ENCODE assay signal across 27 cellular contexts in the genomic region with DNA sequence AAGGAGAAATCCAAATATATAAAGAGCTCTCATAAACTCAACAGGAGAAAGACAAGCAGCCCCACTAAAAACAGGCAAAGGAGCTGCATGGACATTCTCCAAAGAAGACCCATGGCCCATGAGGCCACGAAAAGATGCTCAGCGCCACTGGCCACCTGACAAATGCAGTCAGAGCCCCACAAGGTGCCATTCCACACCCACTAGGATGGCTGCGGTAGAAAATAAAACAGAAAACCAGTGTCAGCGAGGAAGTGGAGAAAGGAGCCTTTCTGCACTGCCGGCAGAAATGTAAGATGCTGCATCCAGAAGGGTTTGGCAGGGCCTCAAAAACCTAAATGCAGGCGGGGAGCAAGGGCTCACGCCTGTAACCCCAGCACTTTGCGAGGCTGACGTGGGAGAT. TPM values are rescaled to one million over a fixed set of nuclear protein-coding genes. Genes with fewer than 3 reads are reported as not detected.
DNase-seq lines count a peak whose midpoint lies in the region; ATAC-seq and TF ChIP-seq lines count a peak whose summit lies in the region.
"Had no signal": no experiment of that assay in that cellular context is flagged by ENCODE, and none has a peak within 500 bp of the region (broad histone marks: within the 10 kb centered on the region; RNA-seq: fewer than 3 reads in every experiment).

No MANE protein-coding gene starts in this region.

- H3K36me3 Mint-ChIP-seq in activated T-cell treated with anti-CD3 and anti-CD28 coated beads, Interleukin-2, amount 50 U/mL, for 4 hours (ENCODE audit: insufficient read depth), result no peaks in the 10 kb centered on the region
- H3K36me3 Mint-ChIP-seq: activated naive CD4-positive, alpha-beta T cell treated with anti-CD3 and anti-CD28 coated beads, Interleukin-2, amount 50 U/mL, for 72 hours; CD4-positive, alpha-beta memory T cell; naive thymus-derived CD8-positive, alpha-beta T cell had no signal

- H3K36me3 ChIP-seq in adrenal gland (replicated peaks in 1 of 2), result no peaks in the 10 kb centered on the region
- H3K36me3 ChIP-seq in muscle layer of duodenum (ENCODE audit: control insufficient read depth in 1 of 2, insufficient read depth in 2 of 2, low read length in 2 of 2), result no peaks in the 10 kb centered on the region
- no peaks in the 10 kb centered on the region for H3K36me3 ChIP-seq in skeletal muscle tissue (ENCODE audit: control insufficient read depth in 3 of 3, insufficient read depth in 3 of 3, low read length in 3 of 3)
- H3K36me3 ChIP-seq in MM.1S (replicated peaks; ENCODE audit: insufficient read depth, low read length), result no peaks in the 10 kb centered on the region
- no peaks in the 10 kb centered on the region for H3K36me3 ChIP-seq in uterus
- H3K36me3 ChIP-seq: colonic mucosa, left lung, thyroid gland had no signal

- TF ChIP-seq POLR2A in adrenal gland (IDR thresholded peaks at IDR 0.05) (no peak), uterus (IDR thresholded peaks at IDR 0.05) (no peak)

- no peak overlapping the region for H3K4me2 ChIP-seq in MM.1S (ENCODE audit: low read depth, low read length)
- H3K4me2 ChIP-seq: GM23338, KMS-11 had no signal

- TF ChIP-seq CTCF in adrenal gland (IDR thresholded peaks at IDR 0.05) (no peak), MM.1S (IDR thresholded peaks at IDR 0.05; ENCODE audit: low read length) (no peak), uterus (IDR thresholded peaks at IDR 0.05) (no peak)

- H3K4me1 ChIP-seq in adrenal gland (replicated peaks in 1 of 2), result peaks cover 23 to 26% of the 10 kb centered on the region in 2 donors
- peaks cover 0 to 67% of the 10 kb centered on the region in 2 donors for H3K4me1 ChIP-seq in muscle layer of duodenum (ENCODE audit: control insufficient read depth in 1 of 2, insufficient read depth in 2 of 2, low read length in 2 of 2)
- peaks cover 60 to 85% (median 83%) of the 10 kb centered on the region in 3 donors for H3K4me1 ChIP-seq in skeletal muscle tissue (ENCODE audit: control insufficient read depth in 3 of 3, insufficient read depth in 3 of 3, low read length in 3 of 3)
- 0 out of 2 replicates have a peak, but pooled peaks cover 5% of the 10 kb centered on the region for H3K4me1 ChIP-seq in MM.1S (ENCODE audit: low read length)
- peaks cover 0 to 7% of the 10 kb centered on the region in 2 donors for H3K4me1 ChIP-seq in uterus

- no peak overlapping the region for H3K4me3 ChIP-seq in adrenal gland
- peak overlapping the region; percentile 42 to 52 for H3K4me3 ChIP-seq in muscle layer of duodenum (ENCODE audit: low read depth in 1 of 2, low read length in 2 of 2)
- peak overlapping the region; percentile 3 to 55 (median 49) for H3K4me3 ChIP-seq in skeletal muscle tissue (ENCODE audit: low read length in 3 of 3)
- no peak overlapping the region for H3K4me3 ChIP-seq in MM.1S (ENCODE audit: low read length)
- H3K4me3 ChIP-seq in uterus, result no peak overlapping the region
- H3K4me3 ChIP-seq: colonic mucosa, GM12878, GM23338, left lung, thyroid gland had no signal

- H3K4me1 Mint-ChIP-seq in activated T-cell treated with anti-CD3 and anti-CD28 coated beads, Interleukin-2, amount 50 U/mL, for 4 hours (ENCODE audit: low read depth), result peaks cover 9% of the 10 kb centered on the region
- H3K4me1 Mint-ChIP-seq: activated T-helper 17 cell treated with anti-CD3 and anti-CD28 coated beads, Interleukin-2, amount 50 U/mL, for 72 hours had no signal

- H3K9me2 ChIP-seq in MM.1S (replicated peaks; ENCODE audit: insufficient read depth, low read length), result no peaks in the 10 kb centered on the region

- no peak overlapping the region for H3K4me3 Mint-ChIP-seq in activated T-cell treated with anti-CD3 and anti-CD28 coated beads, Interleukin-2, amount 50 U/mL, for 4 hours
- H3K4me3 Mint-ChIP-seq: activated T-helper 17 cell treated with anti-CD3 and anti-CD28 coated beads, Interleukin-2, amount 50 U/mL, for 72 hours; CD4-positive, alpha-beta memory T cell; GM23338 had no signal

- no peak overlapping the region for H2AFZ ChIP-seq in MM.1S (ENCODE audit: low read length)
- H2AFZ ChIP-seq: GM23338 had no signal

- no peaks in the 10 kb centered on the region for H3K79me2 ChIP-seq in MM.1S (ENCODE audit: low read length)

- H3K9me3 ChIP-seq in adrenal gland (replicated peaks in 1 of 3) (no peaks in the 10 kb centered on the region), muscle layer of duodenum (ENCODE audit: control insufficient read depth in 1 of 2, low read length in 2 of 2) (no peaks in the 10 kb centered on the region), skeletal muscle tissue (ENCODE audit: control insufficient read depth in 3 of 3, low read length in 3 of 3) (no peaks in the 10 kb centered on the region), MM.1S (replicated peaks; ENCODE audit: insufficient read depth, low read length) (no peaks in the 10 kb centered on the region), uterus (no peaks in the 10 kb centered on the region)
- H3K9me3 ChIP-seq: colonic mucosa, left lung, thyroid gland had no signal

- H3K9me3 Mint-ChIP-seq in activated T-cell treated with anti-CD3 and anti-CD28 coated beads, Interleukin-2, amount 50 U/mL, for 4 hours, result no peaks in the 10 kb centered on the region
- H3K9me3 Mint-ChIP-seq: activated naive CD4-positive, alpha-beta T cell treated with anti-CD3 and anti-CD28 coated beads, Interleukin-2, amount 50 U/mL, for 72 hours; activated T-helper 17 cell treated with anti-CD3 and anti-CD28 coated beads, Interleukin-2, amount 50 U/mL, for 72 hours; GM23338; naive thymus-derived CD8-positive, alpha-beta T cell had no signal

- H3K9ac ChIP-seq in skeletal muscle tissue (ENCODE audit: low read depth in 1 of 3, low read length in 3 of 3) (peak overlapping the region in 2 of 3 donors; percentile 56 to 80), MM.1S (ENCODE audit: low read length) (no peak overlapping the region)
- H3K9ac ChIP-seq: KMS-11 had no signal

- H3F3A ChIP-seq in MM.1S (ENCODE audit: insufficient read depth, low read length), result no peaks in the 10 kb centered on the region

- intact Hi-C loops in adrenal gland (cut with DNase I), result no loop called here
- intact Hi-C loops in uterus (cut with DNase I; ENCODE audit: low total_unique reads), result no loop called here

- H3K27me3 ChIP-seq in adrenal gland, result no peaks in the 10 kb centered on the region
- no peaks in the 10 kb centered on the region for H3K27me3 ChIP-seq in muscle layer of duodenum (ENCODE audit: low read depth, low read length)
- no peaks in the 10 kb centered on the region for H3K27me3 ChIP-seq in skeletal muscle tissue (ENCODE audit: control insufficient read depth in 3 of 3, insufficient read depth in 3 of 3, low read length in 3 of 3)
- H3K27me3 ChIP-seq in MM.1S (replicated peaks; ENCODE audit: insufficient read depth, low read length), result peaks cover 21% of the 10 kb centered on the region; the same call in 1 of the 2 replicates
- no peaks in the 10 kb centered on the region for H3K27me3 ChIP-seq in uterus
- H3K27me3 ChIP-seq: thyroid gland had no signal

- DNase-seq in activated T-cell treated with anti-CD3 and anti-CD28 coated beads, Interleukin-2, amount 50 U/mL, for 1 hour, result peak; percentile 2
- DNase-seq in activated T-cell treated with anti-CD3 and anti-CD28 coated beads, Interleukin-2, amount 50 U/mL, for 4 hours, result no peak
- DNase-seq in adrenal gland (peak in 4 of 7 donors; percentile 1 to 23 (median 7)), MM.1S (no peak), GM19240 (ENCODE audit: insufficient read length, low spot score) (no peak), uterus (no peak)
- DNase-seq: AML-193; anterior cingulate cortex; CD4-positive, alpha-beta memory T cell; EL; foreskin fibroblast; NCI-H1417 treated with DMSO at 0.1 percent for 48 hours; NCI-H446 treated with DMSO at 0.1 percent for 48 hours; stimulated activated naive CD8-positive, alpha-beta T cell treated with anti-CD3 and anti-CD28 coated beads, Interleukin-15, Interleukin-2, amounts not matched to agents 100 U/mL and 50 U/mL, for 24 hours; thyroid gland had no signal

- H4K20me1 ChIP-seq in MM.1S (ENCODE audit: insufficient read depth, low read length), result no peaks in the 10 kb centered on the region

- H3K27ac ChIP-seq in adrenal gland (no peak overlapping the region), muscle layer of duodenum (ENCODE audit: low read length) (peak overlapping the region; percentile 83), skeletal muscle tissue (ENCODE audit: low read depth, low read length) (peak overlapping the region; percentile 93), MM.1S (ENCODE audit: low read length) (no peak overlapping the region), uterus (no peak overlapping the region)
- H3K27ac ChIP-seq: colonic mucosa, KMS-11, left lung, thyroid gland, VCaP had no signal

- H3K27me3 Mint-ChIP-seq in activated T-cell treated with anti-CD3 and anti-CD28 coated beads, Interleukin-2, amount 50 U/mL, for 4 hours (ENCODE audit: low read depth), result peaks cover 8% of the 10 kb centered on the region
- H3K27me3 Mint-ChIP-seq: activated T-helper 17 cell treated with anti-CD3 and anti-CD28 coated beads, Interleukin-2, amount 50 U/mL, for 72 hours had no signal

- no peak for ATAC-seq in activated T-cell treated with anti-CD3 and anti-CD28 coated beads, Interleukin-2, amount 50 U/mL, for 4 hours
- ATAC-seq: activated naive CD4-positive, alpha-beta T cell treated with anti-CD3 and anti-CD28 coated beads, Interleukin-2, amount 50 U/mL, for 72 hours; activated T-helper 17 cell treated with anti-CD3 and anti-CD28 coated beads, Interleukin-2, amount 50 U/mL, for 72 hours; GM12878; GM23338; left lung; naive thymus-derived CD8-positive, alpha-beta T cell; stimulated activated naive CD8-positive, alpha-beta T cell treated with anti-CD3 and anti-CD28 coated beads, Interleukin-15, Interleukin-2, amounts not matched to agents 100 U/mL and 50 U/mL, for 24 hours had no signal

- WGBS in adrenal gland, 4 donors, result 78 to 97% (median 85%) methylated on average over 9 of the region's 9 CpGs

RNA-seq across cellular contexts. Expression of gene WNT9A, which starts 4.4 kb away (rescaled TPM):
- total RNA-seq in activated T-cell treated with anti-CD3 and anti-CD28 coated beads, Interleukin-2, amount 50 U/mL, for 4 hours, result under 1 TPM; 0.05 to 0.08 (median 0.05) TPM
- total RNA-seq in adrenal gland (1 to 10 TPM in 5 of 8 donors, under 1 TPM in 3; 0.42 to 2.9 (median 1.6) TPM), skeletal muscle tissue (2.1 TPM), uterus (1 to 10 TPM in 3 of 4 donors, not detected in 1; 2.4 to 6.8 (median 4.4) TPM)
- polyA plus RNA-seq in adrenal gland, result 1 to 10 TPM in 1 of 3 donors, under 1 TPM in 2; 0.18 to 1.1 (median 0.64) TPM
- total RNA-seq: activated naive CD4-positive, alpha-beta T cell treated with anti-CD3 and anti-CD28 coated beads, Interleukin-2, amount 50 U/mL, for 72 hours; GM12878; naive thymus-derived CD8-positive, alpha-beta T cell; OCI-LY7 had no signal
- polyA plus RNA-seq: GM12878; naive thymus-derived CD8-positive, alpha-beta T cell had no signal

Comparison
In these comparisons a context has a peak if more than half of its experiments do, and no peak if none do; other contexts are left out.
1. DNase-seq: peak in activated T-cell treated with anti-CD3 and anti-CD28 coated beads, Interleukin-2, amount 50 U/mL, for 1 hour (single experiment) and adrenal gland (4 of 7); none in activated T-cell treated with anti-CD3 and anti-CD28 coated beads, Interleukin-2, amount 50 U/mL, for 4 hours (single experiment), MM.1S (single experiment), GM19240 (single experiment) and uterus (0 of 2).
2. H3K27ac ChIP-seq: peak in muscle layer of duodenum (single experiment) and skeletal muscle tissue (single experiment); none in adrenal gland (0 of 5), MM.1S (single experiment) and uterus (0 of 2).
3. H3K4me3 ChIP-seq: peak in muscle layer of duodenum (2 of 2) and skeletal muscle tissue (3 of 3); none in adrenal gland (0 of 4), MM.1S (single experiment) and uterus (0 of 2).